ENCODE assay signal across 8 cellular contexts in the genomic region with DNA sequence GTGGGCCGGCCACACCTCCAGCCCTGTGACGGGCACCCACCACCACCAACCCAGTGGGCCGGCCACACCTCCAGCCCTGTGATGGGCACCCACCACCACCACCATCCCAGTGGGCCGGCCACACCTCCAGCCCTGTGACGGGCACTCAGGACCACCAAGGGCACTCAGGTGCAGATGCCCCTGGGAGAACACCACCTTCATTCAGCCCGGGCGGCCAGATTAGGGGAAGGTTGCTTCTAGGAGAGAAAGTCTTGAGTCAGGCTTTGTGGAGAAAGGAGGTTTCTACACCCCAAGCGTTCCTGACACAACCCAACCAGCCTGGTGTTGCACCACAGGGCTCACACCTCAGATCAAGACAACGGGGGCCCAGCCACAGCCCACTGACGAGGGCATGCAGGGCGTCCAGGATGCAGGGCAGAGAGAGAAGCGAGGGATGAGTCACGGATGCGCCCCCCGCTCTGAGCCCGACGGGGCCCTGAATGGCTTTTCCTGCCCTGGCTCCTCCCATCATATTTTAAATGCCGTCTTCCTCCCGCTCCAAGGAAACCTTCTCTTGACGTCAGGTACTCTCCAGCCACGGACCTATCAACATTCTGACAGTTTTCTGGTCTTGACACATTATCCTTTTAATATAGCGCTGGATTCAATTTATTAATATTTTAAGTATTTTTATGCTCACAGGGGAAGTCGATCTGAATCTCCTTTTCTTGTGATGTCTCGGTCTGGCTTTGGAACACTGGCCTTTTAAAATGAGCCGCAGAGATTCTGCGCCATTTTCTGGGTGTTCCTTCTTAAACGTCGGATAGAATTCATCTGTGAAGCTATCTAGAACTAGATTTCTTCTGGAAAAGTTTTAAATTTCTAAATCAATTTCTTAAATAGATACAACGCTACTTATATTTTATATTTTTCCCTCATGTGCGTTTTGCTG. TPM values are rescaled to one million over a fixed set of nuclear protein-coding genes. Genes with fewer than 3 reads are reported as not detected.
A peak's percentile ranks its signal among the peaks of the same experiment; 100 is the strongest.
DNase-seq lines count a peak whose midpoint lies in the region; ATAC-seq and TF ChIP-seq lines count a peak whose summit lies in the region.

No MANE protein-coding gene starts in this region.

- DNase-seq in GM13976 (ENCODE audit: low spot score): peak; percentile 83
- peak; percentile 80 to 90 for DNase-seq in Kasumi-1 (lab: John Stamatoyannopoulos, UW)
- DNase-seq in SJSA1 (ENCODE audit: low read depth in 1 of 2, low spot score in 2 of 2): peak; percentile 70 to 81
- peak; percentile 75 for DNase-seq in activated naive CD4-positive, alpha-beta T cell treated with anti-CD3 and anti-CD28 coated beads, Interleukin-2, amount 10 ng/mL, durations not matched to agents 7 days and 5 days

- in situ Hi-C loops in GM13976 (cut with MboI; ENCODE audit: low sequenced_read_pairs, unreplicated experiment): no loop called here

- H3K4me3 ChIP-seq in SJSA1 (peak overlapping the region; percentile 42), gastroesophageal sphincter (peak overlapping the region; percentile 23 to 40), neutrophil (ENCODE audit: low read depth in 1 of 2, low read length in 1 of 2) (peak overlapping the region; percentile 62 to 79), stomach smooth muscle (ENCODE audit: low read length in 2 of 2) (peak overlapping the region; percentile 71)

- ATAC-seq in gastroesophageal sphincter: peak; percentile 75
- ATAC-seq in GM19035 (IDR thresholded peaks at IDR 0.05; ENCODE audit: unreplicated experiment): no peak

- WGBS in gastroesophageal sphincter (ENCODE audit: low coverage in 1 of 2), 2 donors: 8 to 47% methylated on average over 18 to 21 of the region's 30 CpGs

- TF ChIP-seq CTCF in GM13976 (IDR thresholded peaks at IDR 0.05; ENCODE audit: borderline replicate concordance, control extremely low read depth, extremely low read depth, insufficient read depth, missing control alignments): no peak
- TF ChIP-seq CTCF in gastroesophageal sphincter (IDR thresholded peaks at IDR 0.05): no peak
- TF ChIP-seq CTCF in neutrophil (IDR thresholded peaks at IDR 0.05): peak; percentile 28

- TF ChIP-seq EP300 in gastroesophageal sphincter (IDR thresholded peaks at IDR 0.05): no peak

- H3K4me3 Mint-ChIP-seq in activated naive CD4-positive, alpha-beta T cell treated with anti-CD3 and anti-CD28 coated beads, Interleukin-2, amount 10 ng/mL, durations not matched to agents 7 days and 5 days: peak overlapping the region; percentile 78

- CTCF ChIA-PET in activated naive CD4-positive, alpha-beta T cell treated with anti-CD3 and anti-CD28 coated beads, Interleukin-2, amount 10 ng/mL, durations not matched to agents 7 days and 5 days (lab: Charles Lee): no interaction called here

- H3K4me1 ChIP-seq in SJSA1 (replicated peaks) (peaks cover 24% of the 10 kb centered on the region), gastroesophageal sphincter (peaks cover 0 to 23% (median 6%) of the 10 kb centered on the region in 3 donors), neutrophil (ENCODE audit: control insufficient read depth in 1 of 2, insufficient read depth in 1 of 2, low read depth in 1 of 2, low read length in 1 of 2) (peaks cover 16% of the 10 kb centered on the region in 2 experiments), stomach smooth muscle (ENCODE audit: control insufficient read depth, insufficient read depth, low read length) (peaks cover 18% of the 10 kb centered on the region)

- no peak overlapping the region for H3K9ac ChIP-seq in stomach smooth muscle (ENCODE audit: low read length in 2 of 2)

- H3K4me1 Mint-ChIP-seq in activated naive CD4-positive, alpha-beta T cell treated with anti-CD3 and anti-CD28 coated beads, Interleukin-2, amount 10 ng/mL, durations not matched to agents 7 days and 5 days: peaks cover 16% of the 10 kb centered on the region

- no peaks in the 10 kb centered on the region for H3K9me3 Mint-ChIP-seq in activated naive CD4-positive, alpha-beta T cell treated with anti-CD3 and anti-CD28 coated beads, Interleukin-2, amount 10 ng/mL, durations not matched to agents 7 days and 5 days

- peak overlapping the region; percentile 87 for H3K27ac Mint-ChIP-seq in activated naive CD4-positive, alpha-beta T cell treated with anti-CD3 and anti-CD28 coated beads, Interleukin-2, amount 10 ng/mL, durations not matched to agents 7 days and 5 days

- H3K36me3 Mint-ChIP-seq in activated naive CD4-positive, alpha-beta T cell treated with anti-CD3 and anti-CD28 coated beads, Interleukin-2, amount 10 ng/mL, durations not matched to agents 7 days and 5 days: peaks cover 3% of the 10 kb centered on the region

- H3K27me3 Mint-ChIP-seq in activated naive CD4-positive, alpha-beta T cell treated with anti-CD3 and anti-CD28 coated beads, Interleukin-2, amount 10 ng/mL, durations not matched to agents 7 days and 5 days: peaks cover 14% of the 10 kb centered on the region

- no peak for TF ChIP-seq POLR2A in gastroesophageal sphincter (IDR thresholded peaks at IDR 0.05)

- H3K9me3 ChIP-seq in SJSA1 (replicated peaks): no peaks in the 10 kb centered on the region
- H3K9me3 ChIP-seq in gastroesophageal sphincter: no peaks in the 10 kb centered on the region
- no peaks in the 10 kb centered on the region for H3K9me3 ChIP-seq in neutrophil
- no peaks in the 10 kb centered on the region for H3K9me3 ChIP-seq in stomach smooth muscle (ENCODE audit: control insufficient read depth in 2 of 2, low read length in 2 of 2)

- H3K27me3 ChIP-seq in SJSA1 (replicated peaks): no peaks in the 10 kb centered on the region
- H3K27me3 ChIP-seq in gastroesophageal sphincter: peaks cover 17% of the 10 kb centered on the region
- no peaks in the 10 kb centered on the region for H3K27me3 ChIP-seq in neutrophil
- H3K27me3 ChIP-seq in stomach smooth muscle (ENCODE audit: control insufficient read depth in 1 of 2, insufficient read depth in 2 of 2, low read length in 2 of 2): peaks cover 0 to 5% of the 10 kb centered on the region in 2 donors

- H3K27ac ChIP-seq in SJSA1 (peak overlapping the region; percentile 51), gastroesophageal sphincter (peak overlapping the region; percentile 6 to 91 (median 72)), neutrophil (peak overlapping the region; percentile 89), stomach smooth muscle (ENCODE audit: low read length) (no peak overlapping the region)

- H3K36me3 ChIP-seq in SJSA1 (0 out of 2 replicates have a peak, but pooled peaks cover 5% of the 10 kb centered on the region), gastroesophageal sphincter (peaks cover 0 to 11% of the 10 kb centered on the region in 2 donors), neutrophil (no peaks in the 10 kb centered on the region), stomach smooth muscle (ENCODE audit: control insufficient read depth in 2 of 2, insufficient read depth in 2 of 2, low read length in 2 of 2) (peaks cover 3 to 6% of the 10 kb centered on the region in 2 donors)

RNA-seq across cellular contexts. Expression of a gene that starts 0.6 kb away (rescaled TPM):
- 4.3 and 7.1 TPM in 2 replicates for total RNA-seq in SJSA1 (2014; rRNA removed; shearing (Covaris generic))
- 10 to 100 TPM in 1 of 4 donors, 1 to 10 TPM in 2, under 1 TPM in 1; 0.54 to 20.4 (median 7.9) TPM for total RNA-seq in gastroesophageal sphincter

RNA-seq across cellular contexts. Expression of a gene that starts 29.5 kb away (rescaled TPM):
- not detected in 2 replicates for total RNA-seq in SJSA1 (2014; rRNA removed; shearing (Covaris generic))
- 1 to 10 TPM in 1 of 4 donors, under 1 TPM in 1, not detected in 2; 0.31 to 1.5 TPM for total RNA-seq in gastroesophageal sphincter

RNA-seq across cellular contexts. Expression of a gene that starts 43.7 kb away (rescaled TPM):
- 27.3 and 33.3 TPM in 2 replicates for total RNA-seq in SJSA1 (2014; rRNA removed; shearing (Covaris generic))
- total RNA-seq in gastroesophageal sphincter: 100 to 1,000 TPM in 1 of 4 donors, 10 to 100 TPM in 3; 57.7 to 104 (median 85.7) TPM
